Comparison of ENCODE assay signal across 11 cellular contexts in the genomic region with DNA sequence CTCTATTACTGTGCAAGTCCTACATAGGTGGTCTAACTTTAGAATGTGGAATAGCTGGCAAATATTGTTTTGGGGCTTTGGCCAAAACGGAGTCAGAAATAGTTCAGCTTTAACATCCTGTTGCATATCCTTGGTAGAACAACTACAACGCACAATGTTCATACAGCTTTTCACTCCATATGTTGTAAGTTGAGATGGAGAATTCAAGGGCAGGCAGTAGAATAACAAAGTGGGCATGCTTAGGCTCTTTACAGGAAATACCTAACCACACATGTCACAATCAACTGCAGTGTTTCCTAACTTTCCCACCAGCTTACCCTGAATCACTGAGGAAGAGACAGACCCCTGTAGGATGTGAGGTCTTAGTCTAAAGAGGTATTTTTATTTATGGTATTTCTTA.
DNase-seq lines count a peak whose midpoint lies in the region; ATAC-seq and TF ChIP-seq lines count a peak whose summit lies in the region.
"Had no signal": no experiment of that assay in that cellular context is flagged by ENCODE, and none has a peak within 500 bp of the region (broad histone marks: within the 10 kb centered on the region; RNA-seq: fewer than 3 reads in every experiment).

No MANE protein-coding gene starts in this region.

- no peaks in the 10 kb centered on the region; the same call in 1 of the 2 replicates for H3K4me1 ChIP-seq in IMR-90 (ENCODE audit: control insufficient read depth, insufficient read depth, low read length)
- H3K4me1 ChIP-seq: gastroesophageal sphincter had no signal

- no peak for TF ChIP-seq RAD21 in IMR-90 (IDR thresholded peaks at IDR 0.05; ENCODE audit: low read length)

- peak overlapping the region; percentile 53; the same call in 1 of the 2 replicates for H3K4ac ChIP-seq in IMR-90 (ENCODE audit: low read depth, low read length)

- H3K4me2 ChIP-seq in IMR-90 (ENCODE audit: low read depth, low read length): peak overlapping the region; percentile 48; the same call in 1 of the 2 replicates

- H3K79me1 ChIP-seq in IMR-90 (ENCODE audit: low read depth in 1 of 2, low read length in 2 of 2): no peaks in the 10 kb centered on the region

- no peak overlapping the region for H2AFZ ChIP-seq in IMR-90 (replicated peaks; ENCODE audit: low read length, poor library complexity)

- CTCF ChIA-PET in AG04449 (lab: Yijun Ruan, JAX) (interaction anchor here (1.7 kb wide), 1 partner anchor 23 kb away, joined by 6 read pairs; no protein-coding TSS in a partner anchor), IMR-90 (lab: Yijun Ruan, JAX) (interaction anchor here (0.6 kb wide), 2 partner anchors 164 to 172 kb away, joined by 3 to 4 read pairs; no protein-coding TSS in a partner anchor)

- H3K4me3 ChIP-seq in AG04449 (ENCODE audit: low read depth, low read length): no peak overlapping the region
- H3K4me3 ChIP-seq in IMR-90 (ENCODE audit: insufficient read depth, low read depth, low read length): no peak overlapping the region
- H3K4me3 ChIP-seq in lower leg skin (ENCODE audit: low read depth, poor library complexity, severe bottlenecking): no peak overlapping the region
- H3K4me3 ChIP-seq: gastroesophageal sphincter had no signal

- POLR2A ChIA-PET in AG04449 (lab: Yijun Ruan, JAX): no interaction called here
- POLR2A ChIA-PET in IMR-90 (lab: Charles Lee; ENCODE audit: unreplicated experiment): no interaction called here

- H4K20me1 ChIP-seq in IMR-90 (ENCODE audit: insufficient read depth, low read length): no peaks in the 10 kb centered on the region

- peak overlapping the region; percentile 78; the same call in 1 of the 2 replicates for H2BK120ac ChIP-seq in IMR-90 (ENCODE audit: low read depth, low read length)

- H3K9me3 ChIP-seq in IMR-90 (ENCODE audit: control insufficient read depth, insufficient read depth, low read length): no peaks in the 10 kb centered on the region
- H3K9me3 ChIP-seq: gastroesophageal sphincter had no signal

- DNase-seq in AG04449 (ENCODE audit: low read depth, low spot score) (peak; percentile 84), IMR-90 (peak; percentile 92), amniotic stem cell (lab: John Stamatoyannopoulos, UW) (peak; percentile 68), glomerular visceral epithelial cell (ENCODE audit: extremely low spot score) (peak; percentile 52), lower leg skin (ENCODE audit: low spot score in 2 of 2) (no peak), SHP77 (lab: John Stamatoyannopoulos, UW) (no peak)
- no peak for DNase-seq in activated CD4-positive, alpha-beta T cell treated with anti-CD3 and anti-CD28 coated beads, Interleukin-2, amount 50 U/mL, for 48 hours
- DNase-seq: activated CD8-positive, alpha-beta memory T cell treated with anti-CD3 and anti-CD28 coated beads, Interleukin-2, amount 50 U/mL, for 4 hours; aorta had no signal

- H2BK20ac ChIP-seq in IMR-90 (ENCODE audit: low read depth, low read length): peak overlapping the region; percentile 54; the same call in 1 of the 2 replicates

- BruUV-seq in IMR-90 (replicated peaks; lab: Mats Ljungman, UMichigan): no TSS peak

- no peak overlapping the region for H3K23ac ChIP-seq in IMR-90 (ENCODE audit: low read depth, low read length)

- WGBS in IMR-90 (ENCODE audit: extremely low coverage in 2 of 2, insufficient read length in 1 of 2), 2 experiments: no CpG with 5 or more reads among the region's 2 CpGs
- WGBS in lower leg skin, 2 donors: 51 to 58% methylated on average over 2 of the region's 2 CpGs

- H4K91ac ChIP-seq in IMR-90 (ENCODE audit: insufficient read depth, low read depth, low read length): peak overlapping the region; percentile 29; the same call in 1 of the 2 replicates

- H2BK15ac ChIP-seq in IMR-90 (ENCODE audit: low read depth, low read length): no peak overlapping the region

- no peaks in the 10 kb centered on the region for H3K36me3 ChIP-seq in IMR-90 (ENCODE audit: control insufficient read depth, insufficient read depth, low read length)
- H3K36me3 ChIP-seq: gastroesophageal sphincter had no signal

- in situ Hi-C loops in IMR-90 (cut with MboI; ENCODE audit: low sequenced_read_pairs): no loop called here

- H4K5ac ChIP-seq in IMR-90 (ENCODE audit: low read depth, low read length): no peak overlapping the region; the same call in 1 of the 2 replicates

- H2AK9ac ChIP-seq in IMR-90 (replicated peaks; ENCODE audit: low read depth, low read length, poor library complexity): no peak overlapping the region

- H2AK5ac ChIP-seq in IMR-90 (ENCODE audit: low read depth, low read length): no peak overlapping the region

- TF ChIP-seq CTCF in AG04449 (IDR thresholded peaks at IDR 0.05; ENCODE audit: insufficient read depth, low read length, missing control alignments): no peak
- TF ChIP-seq CTCF in IMR-90 (conservative IDR thresholded peaks at IDR 0.05; ENCODE audit: low read depth, low read length): no peak
- no peak for TF ChIP-seq CTCF in lower leg skin (IDR thresholded peaks at IDR 0.05)

- H2BK5ac ChIP-seq in IMR-90 (ENCODE audit: low read depth, low read length, poor library complexity, severe bottlenecking): peak overlapping the region; percentile 56

- peak overlapping the region; percentile 77; the same call in 1 of the 2 replicates for H3K18ac ChIP-seq in IMR-90 (ENCODE audit: low read depth, low read length)

- no peaks in the 10 kb centered on the region for H3K27me3 ChIP-seq in IMR-90 (ENCODE audit: control insufficient read depth, insufficient read depth, low read length)
- H3K27me3 ChIP-seq: gastroesophageal sphincter had no signal

- H3K14ac ChIP-seq in IMR-90 (replicated peaks; ENCODE audit: low read depth, low read length): peak overlapping the region; percentile 51; the same call in 1 of the 2 replicates

- no peaks in the 10 kb centered on the region for H3K9me1 ChIP-seq in IMR-90 (ENCODE audit: insufficient read depth, low read length)

- peak overlapping the region in 1 of 2 experiments; percentile 44; a peak in 2 of 4 replicates for H4K8ac ChIP-seq in IMR-90 (ENCODE audit: low read depth in 2 of 2, low read length in 2 of 2)

- dilution Hi-C loops in IMR-90 (cut with HindIII; ENCODE audit: low sequenced_read_pairs, unreplicated experiment): no loop called here

- no peak overlapping the region for H3K9ac ChIP-seq in IMR-90 (ENCODE audit: low read depth, low read length)

- H3K27ac ChIP-seq in IMR-90 (ENCODE audit: insufficient read depth, low read length): no peak overlapping the region
- H3K27ac ChIP-seq: gastroesophageal sphincter had no signal

- no peak overlapping the region; the same call in 1 of the 2 replicates for H3K56ac ChIP-seq in IMR-90 (ENCODE audit: extremely low read depth, insufficient read depth, low read length)

- peak; percentile 82 for ATAC-seq in IMR-90 (ENCODE audit: low read depth)
- no peak for ATAC-seq in GM21390 (IDR thresholded peaks at IDR 0.05; ENCODE audit: unreplicated experiment)
- ATAC-seq: gastroesophageal sphincter had no signal

- TF ChIP-seq POLR2A in IMR-90 (IDR thresholded peaks at IDR 0.05; ENCODE audit: low read depth, low read length) (no peak), lower leg skin (IDR thresholded peaks at IDR 0.05) (no peak)

- intact Hi-C loops in IMR-90 (cut with micrococcal nuclease): no loop called here
- intact Hi-C loops in lower leg skin (cut with DNase I; ENCODE audit: low total_unique reads): no loop called here

TF ChIP-seq in IMR-90, 13 proteins besides CTCF, POLR2A, EP300 and RAD21:
- no peak for TF ChIP-seq MAZ (IDR thresholded peaks at IDR 0.05; ENCODE audit: borderline replicate concordance, low read depth, low read length)
- peak; percentile 91 for TF ChIP-seq CEBPB (IDR thresholded peaks at IDR 0.05; ENCODE audit: low read depth, low read length)

Comparison
In these comparisons a context has a peak if more than half of its experiments do, and no peak if none do; other contexts are left out.
1. DNase-seq: peak in AG04449 (single experiment), IMR-90 (single experiment), amniotic stem cell (single experiment) and glomerular visceral epithelial cell (single experiment); none in lower leg skin (0 of 2), SHP77 (0 of 2) and activated CD4-positive, alpha-beta T cell treated with anti-CD3 and anti-CD28 coated beads, Interleukin-2, amount 50 U/mL, for 48 hours (0 of 2).